ENCODE assay signal across 7 cellular contexts in the genomic region with DNA sequence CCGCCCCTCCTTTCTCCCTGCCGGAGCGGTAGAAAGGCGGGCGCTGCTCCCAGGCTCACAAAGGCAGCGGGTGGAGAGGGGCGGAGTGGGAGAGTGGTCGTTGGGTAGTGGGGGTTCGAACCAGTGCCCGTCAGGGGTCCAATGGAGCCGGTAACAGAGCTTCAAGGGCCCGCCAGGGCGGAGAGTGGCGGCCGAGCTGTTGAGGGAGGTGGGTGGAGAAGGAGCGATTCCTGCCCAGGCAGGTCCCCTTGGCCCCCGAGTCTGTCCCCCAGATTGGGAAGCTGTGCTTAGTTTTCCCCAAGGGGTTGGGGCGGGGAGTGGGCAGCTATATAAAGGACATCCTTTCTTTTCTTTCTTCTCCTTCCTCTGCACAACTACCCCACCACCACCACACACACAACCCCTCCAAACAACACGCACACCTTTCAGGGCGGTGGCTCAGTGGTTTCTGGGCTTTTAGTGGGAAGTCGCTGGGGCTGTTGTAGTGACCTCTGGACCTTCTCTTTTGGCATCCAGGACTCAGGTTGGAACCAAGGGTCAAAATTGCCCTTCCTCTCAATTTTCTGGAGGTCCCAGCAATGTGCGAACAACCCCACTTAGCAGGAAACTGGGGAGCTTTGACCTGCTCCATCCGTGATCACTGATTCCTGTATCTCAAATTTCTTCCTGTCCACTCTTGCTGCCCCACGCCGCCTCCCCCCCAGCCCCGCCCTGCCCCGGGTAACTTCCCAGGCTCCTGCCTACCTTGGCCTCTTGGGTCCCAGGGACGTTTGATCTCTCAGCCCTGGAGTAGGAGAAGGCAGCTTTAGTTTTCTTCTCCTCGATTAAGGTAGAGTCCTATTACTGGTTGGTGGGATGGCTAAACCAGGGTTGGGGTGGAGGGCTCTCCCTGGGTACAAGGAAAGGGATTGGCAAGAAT. TPM values are rescaled to one million over a fixed set of nuclear protein-coding genes. Genes with fewer than 3 reads are reported as not detected.
DNase-seq lines count a peak whose midpoint lies in the region; ATAC-seq and TF ChIP-seq lines count a peak whose summit lies in the region.

No MANE protein-coding gene starts in this region.

- peak overlapping the region; percentile 42 for H3K4ac ChIP-seq in IMR-90 (ENCODE audit: low read depth, low read length)

- DNase-seq in IMR-90 (no peak), superior temporal gyrus (ENCODE audit: extremely low spot score) (no peak), HUDEP-2 (lab: John Stamatoyannopoulos, UW; ENCODE audit: unreplicated experiment in 76 of 76) (no peak)
- no peak for DNase-seq in activated naive CD8-positive, alpha-beta T cell treated with anti-CD3 and anti-CD28 coated beads for 36 hours
- DNase-seq in stimulated activated naive B cell treated with anti-CD40 and anti-IgM and Interleukin-4, amounts not matched to agents 10 μg/mL and 1 μg/mL and 100 μg/mL, for 72 hours: no peak

- peak overlapping the region; percentile 36; the same call in 1 of the 2 replicates for H3K18ac ChIP-seq in IMR-90 (ENCODE audit: low read depth, low read length)

- no peak overlapping the region; the same call in none of the 2 replicates for H2BK120ac ChIP-seq in IMR-90 (ENCODE audit: low read depth, low read length)

- H3K9me3 Mint-ChIP-seq in activated naive CD8-positive, alpha-beta T cell treated with anti-CD3 and anti-CD28 coated beads for 36 hours: no peaks in the 10 kb centered on the region
- no peaks in the 10 kb centered on the region for H3K9me3 Mint-ChIP-seq in stimulated activated naive B cell treated with anti-CD40 and anti-IgM and Interleukin-4, amounts not matched to agents 10 μg/mL and 1 μg/mL and 100 μg/mL, for 72 hours

- no peaks in the 10 kb centered on the region for H3K9me1 ChIP-seq in IMR-90 (ENCODE audit: insufficient read depth, low read length)

- ATAC-seq in IMR-90 (ENCODE audit: low read depth) (no peak), HG03196 (IDR thresholded peaks at IDR 0.05; ENCODE audit: unreplicated experiment) (no peak)
- ATAC-seq in stimulated activated naive B cell treated with anti-CD40 and anti-IgM and Interleukin-4, amounts not matched to agents 10 μg/mL and 1 μg/mL and 100 μg/mL, for 72 hours (replicated peaks): no peak

- no peak for TF ChIP-seq RAD21 in IMR-90 (IDR thresholded peaks at IDR 0.05; ENCODE audit: low read length)

- H2AK5ac ChIP-seq in IMR-90 (ENCODE audit: low read depth, low read length): peak overlapping the region; percentile 30; the same call in 1 of the 2 replicates

- no peak overlapping the region; the same call in 1 of the 2 replicates for H3K56ac ChIP-seq in IMR-90 (ENCODE audit: extremely low read depth, insufficient read depth, low read length)

- H3K27me3 Mint-ChIP-seq in activated naive CD8-positive, alpha-beta T cell treated with anti-CD3 and anti-CD28 coated beads for 36 hours: no peaks in the 10 kb centered on the region
- H3K27me3 Mint-ChIP-seq in stimulated activated naive B cell treated with anti-CD40 and anti-IgM and Interleukin-4, amounts not matched to agents 10 μg/mL and 1 μg/mL and 100 μg/mL, for 72 hours: peaks cover 6 to 17% of the 10 kb centered on the region in 2 donors

- 0 out of 4 replicates have a peak overlapping the region, but pooled peaks of 1 of the 2 experiments have one; percentile 51 for H4K8ac ChIP-seq in IMR-90 (ENCODE audit: low read depth in 2 of 2, low read length in 2 of 2)

- H3K14ac ChIP-seq in IMR-90 (replicated peaks; ENCODE audit: low read depth, low read length): peak overlapping the region; percentile 62

- no peaks in the 10 kb centered on the region for H3K36me3 Mint-ChIP-seq in activated naive CD8-positive, alpha-beta T cell treated with anti-CD3 and anti-CD28 coated beads for 36 hours
- no peaks in the 10 kb centered on the region for H3K36me3 Mint-ChIP-seq in stimulated activated naive B cell treated with anti-CD40 and anti-IgM and Interleukin-4, amounts not matched to agents 10 μg/mL and 1 μg/mL and 100 μg/mL, for 72 hours

- H3K4me3 ChIP-seq in IMR-90 (ENCODE audit: insufficient read depth, low read depth, low read length): peak overlapping the region; percentile 86

- H3K9ac ChIP-seq in IMR-90 (ENCODE audit: low read depth, low read length): peak overlapping the region; percentile 77

- no peak overlapping the region for H2BK20ac ChIP-seq in IMR-90 (ENCODE audit: low read depth, low read length)

- intact Hi-C loops in IMR-90 (cut with micrococcal nuclease): loop anchor here (10.0 kb wide), 1 partner anchor 104 kb away; no protein-coding TSS in a partner anchor

- H3K79me1 ChIP-seq in IMR-90 (ENCODE audit: low read depth in 1 of 2, low read length in 2 of 2): peaks cover 2 to 16% of the 10 kb centered on the region in 2 experiments; a peak in 3 of 4 replicates

- CTCF ChIA-PET in IMR-90 (lab: Yijun Ruan, JAX): interaction anchor here (0.8 to 1.2 kb wide), 2 partner anchors 230 kb away, joined by 3 read pairs; no protein-coding TSS in a partner anchor

- peaks cover 4% of the 10 kb centered on the region; the same call in 1 of the 2 replicates for H3K27me3 ChIP-seq in IMR-90 (ENCODE audit: control insufficient read depth, insufficient read depth, low read length)
- no peaks in the 10 kb centered on the region for H3K27me3 ChIP-seq in layer of hippocampus (ENCODE audit: control insufficient read depth, insufficient read depth, low read length)

- peak overlapping the region; percentile 22 for H2BK5ac ChIP-seq in IMR-90 (ENCODE audit: low read depth, low read length, poor library complexity, severe bottlenecking)

- BruUV-seq in IMR-90 (replicated peaks; lab: Mats Ljungman, UMichigan): no TSS peak

- no peak for TF ChIP-seq CTCF in IMR-90 (conservative IDR thresholded peaks at IDR 0.05; ENCODE audit: low read depth, low read length)

- POLR2A ChIA-PET in IMR-90 (lab: Charles Lee; ENCODE audit: unreplicated experiment): no interaction called here

- WGBS in IMR-90 (ENCODE audit: extremely low coverage in 2 of 2, insufficient read length in 1 of 2), 2 experiments: 14% methylated on average over 1 of the region's 29 CpGs; no CpG with 5 or more reads in 1 of the 2 experiments

- H4K5ac ChIP-seq in IMR-90 (ENCODE audit: low read depth, low read length): peak overlapping the region; percentile 28; the same call in 1 of the 2 replicates

- in situ Hi-C loops in IMR-90 (cut with MboI; ENCODE audit: low sequenced_read_pairs): loop anchor here (25.0 kb wide), 1 partner anchor 207 kb away; no protein-coding TSS in a partner anchor

- no peaks in the 10 kb centered on the region for H3K36me3 ChIP-seq in IMR-90 (ENCODE audit: control insufficient read depth, insufficient read depth, low read length)

- H2AK9ac ChIP-seq in IMR-90 (replicated peaks; ENCODE audit: low read depth, low read length, poor library complexity): peak overlapping the region; percentile 77

- peaks cover 3% of the 10 kb centered on the region; the same call in 1 of the 2 replicates for H3K4me1 ChIP-seq in IMR-90 (ENCODE audit: control insufficient read depth, insufficient read depth, low read length)

- H2AFZ ChIP-seq in IMR-90 (replicated peaks; ENCODE audit: low read length, poor library complexity): peak overlapping the region; percentile 89

- peaks cover 15% of the 10 kb centered on the region for H3K4me1 Mint-ChIP-seq in activated naive CD8-positive, alpha-beta T cell treated with anti-CD3 and anti-CD28 coated beads for 36 hours
- peaks cover 20 to 50% of the 10 kb centered on the region in 2 donors for H3K4me1 Mint-ChIP-seq in stimulated activated naive B cell treated with anti-CD40 and anti-IgM and Interleukin-4, amounts not matched to agents 10 μg/mL and 1 μg/mL and 100 μg/mL, for 72 hours

- no peak overlapping the region for H4K91ac ChIP-seq in IMR-90 (ENCODE audit: insufficient read depth, low read depth, low read length)

- dilution Hi-C loops in IMR-90 (cut with HindIII; ENCODE audit: low sequenced_read_pairs, unreplicated experiment): no loop called here

- no peak overlapping the region for H2BK15ac ChIP-seq in IMR-90 (ENCODE audit: low read depth, low read length)

- peaks cover 14% of the 10 kb centered on the region for H4K20me1 ChIP-seq in IMR-90 (ENCODE audit: insufficient read depth, low read length)

- H3K9me3 ChIP-seq in IMR-90 (ENCODE audit: control insufficient read depth, insufficient read depth, low read length): no peaks in the 10 kb centered on the region

- H3K23ac ChIP-seq in IMR-90 (ENCODE audit: low read depth, low read length): peak overlapping the region; percentile 70

- H3K4me3 Mint-ChIP-seq in activated naive CD8-positive, alpha-beta T cell treated with anti-CD3 and anti-CD28 coated beads for 36 hours: peak overlapping the region; percentile 77
- peak overlapping the region; percentile 86 to 92 for H3K4me3 Mint-ChIP-seq in stimulated activated naive B cell treated with anti-CD40 and anti-IgM and Interleukin-4, amounts not matched to agents 10 μg/mL and 1 μg/mL and 100 μg/mL, for 72 hours

- no peak overlapping the region for H3K27ac Mint-ChIP-seq in activated naive CD8-positive, alpha-beta T cell treated with anti-CD3 and anti-CD28 coated beads for 36 hours
- peak overlapping the region; percentile 20 for H3K27ac Mint-ChIP-seq in stimulated activated naive B cell treated with anti-CD40 and anti-IgM and Interleukin-4, amounts not matched to agents 10 μg/mL and 1 μg/mL and 100 μg/mL, for 72 hours

- no peak for TF ChIP-seq POLR2A in IMR-90 (IDR thresholded peaks at IDR 0.05; ENCODE audit: low read depth, low read length)

- H3K4me2 ChIP-seq in IMR-90 (ENCODE audit: low read depth, low read length): peak overlapping the region; percentile 83

- H3K27ac ChIP-seq in IMR-90 (ENCODE audit: insufficient read depth, low read length) (peak overlapping the region; percentile 59), layer of hippocampus (ENCODE audit: low read depth, low read length) (peak overlapping the region; percentile 2)

TF ChIP-seq in IMR-90, 13 proteins besides CTCF, POLR2A, EP300 and RAD21:
- no peak for TF ChIP-seq CHD1 (IDR thresholded peaks at IDR 0.05; ENCODE audit: low read depth, low read length)
- TF ChIP-seq, protein P1, sequence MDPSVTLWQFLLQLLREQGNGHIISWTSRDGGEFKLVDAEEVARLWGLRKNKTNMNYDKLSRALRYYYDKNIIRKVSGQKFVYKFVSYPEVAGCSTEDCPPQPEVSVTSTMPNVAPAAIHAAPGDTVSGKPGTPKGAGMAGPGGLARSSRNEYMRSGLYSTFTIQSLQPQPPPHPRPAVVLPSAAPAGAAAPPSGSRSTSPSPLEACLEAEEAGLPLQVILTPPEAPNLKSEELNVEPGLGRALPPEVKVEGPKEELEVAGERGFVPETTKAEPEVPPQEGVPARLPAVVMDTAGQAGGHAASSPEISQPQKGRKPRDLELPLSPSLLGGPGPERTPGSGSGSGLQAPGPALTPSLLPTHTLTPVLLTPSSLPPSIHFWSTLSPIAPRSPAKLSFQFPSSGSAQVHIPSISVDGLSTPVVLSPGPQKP (IDR thresholded peaks at IDR 0.05; ENCODE audit: borderline replicate concordance, low read depth, low read length): no peak
- no peak for TF ChIP-seq SMC3 (IDR thresholded peaks at IDR 0.05; ENCODE audit: low read depth, low read length)
TF ChIP-seq in IMR-90: peak in this region for 0.

RNA-seq across cellular contexts. Expression of gene EFNB1, which starts 1.9 kb away (rescaled TPM):
- 17.8 and 17.9 TPM in 2 replicates for total RNA-seq in IMR-90 (2012; rRNA removed)
- 26.8 and 28.9 TPM in 2 replicates for polyA plus RNA-seq in IMR-90 (2012; rRNA removed)
- polyA plus RNA-seq in IMR-90 (2012; cell fraction: cytosol; rRNA removed): 21.0 and 40.2 TPM in 2 replicates
- polyA plus RNA-seq in IMR-90 (2012; cell fraction: nucleus; rRNA removed; ENCODE audit: low replicate concordance): 20.1 and 22.0 TPM in 2 replicates
- 1 to 10 TPM; 4.3 to 4.5 TPM for total RNA-seq in activated naive CD8-positive, alpha-beta T cell treated with anti-CD3 and anti-CD28 coated beads for 36 hours
